In the genomic region with DNA sequence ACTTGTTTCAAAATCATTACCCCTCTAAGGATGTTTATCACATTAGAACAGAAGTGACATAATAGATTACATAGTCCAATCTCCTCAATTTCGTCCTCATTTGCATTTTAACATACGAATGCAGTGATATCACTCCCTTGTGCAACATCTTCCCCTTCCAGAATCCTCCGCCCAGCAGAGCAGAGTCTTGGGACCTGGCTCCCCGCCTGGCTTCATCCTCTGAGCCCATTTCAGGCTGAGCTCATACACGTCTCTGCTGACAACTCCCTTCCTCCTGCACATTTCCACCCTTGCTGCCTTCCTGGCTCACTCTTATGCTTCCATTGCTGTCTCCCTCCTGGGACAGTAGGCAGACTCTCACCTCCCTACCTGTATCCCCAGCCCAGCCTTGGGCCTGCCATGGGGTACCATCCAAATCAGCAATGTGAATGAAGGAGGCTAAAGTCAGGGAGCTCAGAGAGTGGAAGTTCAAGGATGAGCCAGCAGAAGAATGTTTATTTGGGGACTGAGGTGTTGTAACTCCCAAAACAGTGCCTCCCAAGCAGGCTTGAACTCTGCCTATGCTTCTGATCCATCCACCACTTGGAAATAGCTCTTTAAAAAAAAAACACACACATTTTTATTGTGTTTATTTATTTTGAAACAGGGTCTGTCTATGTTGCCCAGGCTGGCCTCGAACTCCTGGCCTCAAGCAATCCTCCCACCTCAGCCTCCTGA, we compare ENCODE assay signal across 19 cellular contexts.
DNase-seq lines count a peak whose midpoint lies in the region; ATAC-seq, FAIRE-seq and TF ChIP-seq lines count a peak whose summit lies in the region.
"Had no signal": no experiment of that assay in that cellular context is flagged by ENCODE, and none has a peak within 500 bp of the region (broad histone marks: within the 10 kb centered on the region; RNA-seq: fewer than 3 reads in every experiment).

No MANE protein-coding gene starts in this region.

- H3K36me3 ChIP-seq in gastroesophageal sphincter (no peaks in the 10 kb centered on the region), right atrium auricular region (no peaks in the 10 kb centered on the region), psoas muscle (ENCODE audit: insufficient read depth in 1 of 2, low read depth in 1 of 2) (no peaks in the 10 kb centered on the region)

- H3K4me3 Mint-ChIP-seq in natural killer cell treated with Interleukin-12 subunit alpha and Interleukin-12 subunit beta and Interleukin-15 and Interleukin-18, amount 100 ng/mL, for 72 hours, result no peak overlapping the region
- H3K4me3 Mint-ChIP-seq: CD4-positive, alpha-beta T cell had no signal

- H3K27me3 ChIP-seq in gastroesophageal sphincter, result peaks cover 6% of the 10 kb centered on the region
- no peaks in the 10 kb centered on the region for H3K27me3 ChIP-seq in right atrium auricular region
- no peaks in the 10 kb centered on the region for H3K27me3 ChIP-seq in psoas muscle (ENCODE audit: insufficient read depth in 3 of 3, low read length in 2 of 3)

- TF ChIP-seq CTCF in gastroesophageal sphincter (IDR thresholded peaks at IDR 0.05), result no peak
- no peak for TF ChIP-seq CTCF in right atrium auricular region (IDR thresholded peaks at IDR 0.05)
- TF ChIP-seq CTCF in psoas muscle (IDR thresholded peaks at IDR 0.05), result no peak

- H3K4me1 ChIP-seq in gastroesophageal sphincter (no peaks in the 10 kb centered on the region), right atrium auricular region (no peaks in the 10 kb centered on the region), psoas muscle (no peaks in the 10 kb centered on the region)

- H3K27me3 Mint-ChIP-seq in natural killer cell treated with Interleukin-12 subunit alpha and Interleukin-12 subunit beta and Interleukin-15 and Interleukin-18, amount 100 ng/mL, for 72 hours, result peaks cover 7% of the 10 kb centered on the region in 2 donors

- no peaks in the 10 kb centered on the region for H3K36me3 Mint-ChIP-seq in natural killer cell treated with Interleukin-12 subunit alpha and Interleukin-12 subunit beta and Interleukin-15 and Interleukin-18, amount 100 ng/mL, for 72 hours

- no peak overlapping the region for H3K27ac Mint-ChIP-seq in natural killer cell treated with Interleukin-12 subunit alpha and Interleukin-12 subunit beta and Interleukin-15 and Interleukin-18, amount 100 ng/mL, for 72 hours
- H3K27ac Mint-ChIP-seq: CD4-positive, alpha-beta T cell had no signal

- TF ChIP-seq EP300 in gastroesophageal sphincter (IDR thresholded peaks at IDR 0.05), result no peak

- no peak overlapping the region for H3K4me3 ChIP-seq in gastroesophageal sphincter
- H3K4me3 ChIP-seq in right atrium auricular region, result no peak overlapping the region
- H3K4me3 ChIP-seq in psoas muscle, result no peak overlapping the region
- H3K4me3 ChIP-seq: PC-9 had no signal

- WGBS in gastroesophageal sphincter (ENCODE audit: low coverage in 1 of 2), 2 donors, result 63 to 64% methylated on average over 6 of the region's 6 CpGs
- 57 to 61% (median 57%) methylated on average over 6 of the region's 6 CpGs for WGBS in psoas muscle, 3 donors

- H3K9me3 Mint-ChIP-seq in natural killer cell treated with Interleukin-12 subunit alpha and Interleukin-12 subunit beta and Interleukin-15 and Interleukin-18, amount 100 ng/mL, for 72 hours, result peaks cover 12% of the 10 kb centered on the region

- peak; percentile 61 for FAIRE-seq in urothelium cell line (lab: Jason Lieb, UNC)

- DNase-seq in right atrium auricular region (ENCODE audit: low spot score), result peak; percentile 78
- DNase-seq in psoas muscle, result peak; percentile 78 to 87
- DNase-seq in urothelium cell line (ENCODE audit: low spot score), result no peak
- no peak for DNase-seq in natural killer cell treated with Interleukin-12 subunit alpha and Interleukin-12 subunit beta and Interleukin-15 and Interleukin-18, amount 100 ng/mL, for 72 hours (ENCODE audit: low spot score)
- DNase-seq in DMS79 treated with DMSO at 0.1 percent for 48 hours (lab: John Stamatoyannopoulos, UW), result no peak
- no peak for DNase-seq in erythroblast (lab: John Stamatoyannopoulos, UW)
- DNase-seq: CD4-positive, alpha-beta T cell; DMS153; GDM1; KBM-7; MM.1S; NCI-H1092 treated with DMSO at 0.1 percent for 48 hours; NCI-H146; NCI-H2029; NCI-H2227 treated with DMSO at 0.1 percent for 48 hours; NCI-H510A; PC-9; RPMI8226 had no signal

- H3K27ac ChIP-seq in gastroesophageal sphincter (no peak overlapping the region), right atrium auricular region (peak overlapping the region in 1 of 2 donors; percentile 40), psoas muscle (no peak overlapping the region)
- H3K27ac ChIP-seq: PC-9 had no signal

- ATAC-seq in gastroesophageal sphincter (peak; percentile 94), psoas muscle (peak in 2 of 4 donors; percentile 51 to 65)
- no peak for ATAC-seq in natural killer cell treated with Interleukin-12 subunit alpha and Interleukin-12 subunit beta and Interleukin-15 and Interleukin-18, amount 100 ng/mL, for 72 hours

- no peaks in the 10 kb centered on the region for H3K9me3 ChIP-seq in gastroesophageal sphincter
- H3K9me3 ChIP-seq in right atrium auricular region, result no peaks in the 10 kb centered on the region
- H3K9me3 ChIP-seq in psoas muscle, result no peaks in the 10 kb centered on the region

- TF ChIP-seq POLR2A in gastroesophageal sphincter (IDR thresholded peaks at IDR 0.05) (no peak), erythroblast (IDR thresholded peaks at IDR 0.05; ENCODE audit: low read length) (no peak)

- intact Hi-C loops in psoas muscle (cut with DNase I), result loop anchor here in 1 of 2 donors (5.0 kb wide), 1 partner anchor 598 kb away; no protein-coding TSS in a partner anchor

- H3K4me1 Mint-ChIP-seq in natural killer cell treated with Interleukin-12 subunit alpha and Interleukin-12 subunit beta and Interleukin-15 and Interleukin-18, amount 100 ng/mL, for 72 hours (ENCODE audit: low read depth in 2 of 2), result no peaks in the 10 kb centered on the region

Comparison
In these comparisons a context has a peak if more than half of its experiments do, and no peak if none do; other contexts are left out.
1. DNase-seq: peak in right atrium auricular region (single experiment) and psoas muscle (2 of 2); none in urothelium cell line (single experiment), natural killer cell treated with Interleukin-12 subunit alpha and Interleukin-12 subunit beta and Interleukin-15 and Interleukin-18, amount 100 ng/mL, for 72 hours (single experiment), DMS79 treated with DMSO at 0.1 percent for 48 hours (single experiment) and erythroblast (0 of 2).